11 cellular contexts compared by ENCODE assay signal in the genomic region with DNA sequence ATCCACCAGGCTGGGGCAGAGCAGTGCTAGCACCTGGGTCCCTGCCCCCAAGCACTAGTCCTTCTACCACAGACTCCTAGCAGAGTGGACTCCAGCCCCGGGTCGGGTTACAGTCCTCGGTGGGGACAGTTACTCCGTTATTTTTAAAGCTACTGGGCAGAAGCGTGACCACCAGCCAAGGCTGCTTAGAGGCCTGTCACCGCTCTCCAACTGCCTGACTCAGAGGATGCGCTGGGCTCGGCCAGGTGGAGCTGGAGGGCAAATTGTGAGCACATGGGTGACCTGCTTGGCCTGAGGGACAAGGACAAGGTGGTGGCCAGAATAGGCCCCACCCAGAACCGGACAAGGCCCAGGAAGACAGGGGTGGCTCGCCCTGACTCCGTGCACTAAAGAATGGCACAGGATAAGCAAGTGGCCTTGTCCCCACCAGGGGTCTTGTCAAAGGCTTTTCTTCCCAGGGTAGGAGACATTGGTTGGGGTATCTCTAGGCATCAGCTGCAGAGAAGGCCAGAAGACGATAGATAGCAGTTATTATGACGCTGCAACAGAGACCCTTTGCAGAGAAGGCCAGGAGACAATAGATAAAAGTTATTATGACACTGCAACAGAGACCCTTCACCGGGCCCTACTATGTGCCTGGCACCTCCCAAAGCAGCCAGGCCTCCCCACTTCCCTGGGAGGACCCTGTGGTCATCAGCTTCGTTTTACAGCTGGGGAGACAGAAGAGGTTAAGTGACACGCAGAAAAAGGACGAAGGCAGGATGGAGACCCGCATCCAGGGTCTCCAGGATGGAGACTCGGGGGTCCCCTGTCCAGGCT. TPM values are rescaled to one million over a fixed set of nuclear protein-coding genes. Genes with fewer than 3 reads are reported as not detected.
DNase-seq lines count a peak whose midpoint lies in the region; ATAC-seq, FAIRE-seq and TF ChIP-seq lines count a peak whose summit lies in the region.
"Had no signal": no experiment of that assay in that cellular context is flagged by ENCODE, and none has a peak within 500 bp of the region (broad histone marks: within the 10 kb centered on the region; RNA-seq: fewer than 3 reads in every experiment).

No MANE protein-coding gene starts in this region.

- H3T11ph ChIP-seq in H9 (ENCODE audit: low read length) = no peak overlapping the region

- POLR2A ChIA-PET in K562 (lab: Yijun Ruan, JAX) = interaction anchor here (0.6 to 1.1 kb wide), 4 partner anchors 11 to 270 kb away, joined by 3 read pairs; no protein-coding TSS in a partner anchor

- H3K56ac ChIP-seq in H9 (ENCODE audit: insufficient read length, low read depth, low read length) = no peak overlapping the region

- H2BK5ac ChIP-seq in H9 (ENCODE audit: insufficient read length, low read length) = no peak overlapping the region

- H3K4ac ChIP-seq in H9 (ENCODE audit: low read depth, low read length) = no peak overlapping the region

- H3K4me3 ChIP-seq in BLaER1 treated with 17β-estradiol and CSF1 and Interleukin-3, amounts not matched to agents 10 nM and 100 nM = peak overlapping the region in 6 of 10 experiments; percentile 71 to 84 (median 76); a peak in 9 of 20 replicates
- H3K4me3 ChIP-seq in K562 = peak overlapping the region; percentile 50; the same call in 1 of the 2 replicates
- no peak overlapping the region for H3K4me3 ChIP-seq in left lung

- no peak overlapping the region for H2BK12ac ChIP-seq in H9 (ENCODE audit: insufficient read length, low read depth, low read length)

- TF ChIP-seq CTCF in H9 (conservative IDR thresholded peaks at IDR 0.05) (no peak), K562 (IDR thresholded peaks at IDR 0.05 in 2 of 3, conservative IDR thresholded peaks at IDR 0.05 in 1 of 3; ENCODE audit: insufficient read depth in 2 of 3, low read depth in 1 of 3, low read length in 3 of 3) (no peak), nephron progenitor cell (IDR thresholded peaks at IDR 0.05) (no peak), left lung (IDR thresholded peaks at IDR 0.05) (no peak)

- H3K36me3 ChIP-seq in BLaER1 treated with 17β-estradiol and CSF1 and Interleukin-3, amounts not matched to agents 10 nM and 100 nM = peaks cover 3 to 12% (median 8%) of the 10 kb centered on the region in 11 experiments; a peak in 20 of 22 replicates
- H3K36me3 ChIP-seq in K562 (ENCODE audit: control insufficient read depth, insufficient read depth, low read length) = peaks cover 8% of the 10 kb centered on the region; the same call in 2 of the 3 replicates
- H3K36me3 ChIP-seq in left lung = peaks cover 0 to 3% of the 10 kb centered on the region in 2 donors

- no peaks in the 10 kb centered on the region for H3K9me3 Mint-ChIP-seq in H9
- no peaks in the 10 kb centered on the region for H3K9me3 Mint-ChIP-seq in nephron progenitor cell

- peak; percentile 35 for FAIRE-seq in K562 (lab: Jason Lieb, UNC)

- no peak for TF ChIP-seq POLR2A in K562 (conservative IDR thresholded peaks at IDR 0.05)

- H3K4me1 Mint-ChIP-seq in H9 = peaks cover 5 to 17% of the 10 kb centered on the region in 2 experiments
- peaks cover 28% of the 10 kb centered on the region for H3K4me1 Mint-ChIP-seq in nephron progenitor cell

- H3K4me2 ChIP-seq in BLaER1 treated with 17β-estradiol and CSF1 and Interleukin-3, amounts not matched to agents 10 nM and 100 nM = peak overlapping the region; percentile 90 to 100 (median 98); a peak in 21 of 22 replicates
- no peak overlapping the region for H3K4me2 ChIP-seq in H9 (ENCODE audit: insufficient read depth, insufficient read length, low read length)
- peak overlapping the region; percentile 78 for H3K4me2 ChIP-seq in K562 (ENCODE audit: insufficient read depth, low read length)

- H3K14ac ChIP-seq in H9 (ENCODE audit: insufficient read depth, low read length) = no peak overlapping the region

- intact Hi-C loops in K562 (cut with micrococcal nuclease) (loop anchor here (5.0 kb wide), 1 partner anchor 268 kb away; the partner anchor contains the start of genes MPHOSPH9 and MTRFR), left lung (cut with DNase I) (no loop called here)

- H2AFZ ChIP-seq in H9 (ENCODE audit: low read length) (no peak overlapping the region), K562 (ENCODE audit: low read depth, low read length) (peak overlapping the region; percentile 84)

- H3K9me3 ChIP-seq in BLaER1 treated with 17β-estradiol and CSF1 and Interleukin-3, amounts not matched to agents 10 nM and 100 nM (replicated peaks in 1 of 11) = no peaks in the 10 kb centered on the region
- H3K9me3 ChIP-seq in H9 (ENCODE audit: control insufficient read depth, low read depth, low read length) (no peaks in the 10 kb centered on the region), K562 (replicated peaks; ENCODE audit: control insufficient read depth, insufficient read depth, low read depth, low read length) (no peaks in the 10 kb centered on the region), left lung (no peaks in the 10 kb centered on the region)

- no CpG with 5 or more reads among the region's 19 CpGs for WGBS in H9 (ENCODE audit: extremely low coverage, insufficient read length, low lambda C conversion rate)
- WGBS in K562 (ENCODE audit: insufficient coverage, low coverage, missing lambda C conversion rate) = 23% methylated on average over 17 of the region's 19 CpGs

- H3K4me3 Mint-ChIP-seq in H9 (peak overlapping the region; percentile 27 to 69; a peak in 3 of 5 replicates), nephron progenitor cell (peak overlapping the region; percentile 75)

- H3K9ac ChIP-seq in BLaER1 treated with 17β-estradiol and CSF1 and Interleukin-3, amounts not matched to agents 10 nM and 100 nM = peak overlapping the region in 10 of 11 experiments; percentile 65 to 84 (median 77); a peak in 16 of 22 replicates
- H3K9ac ChIP-seq in H9 (ENCODE audit: extremely low read depth, insufficient read length, low read length) = no peak overlapping the region
- peak overlapping the region; percentile 45 to 91 for H3K9ac ChIP-seq in K562 (ENCODE audit: insufficient read depth in 1 of 2, low read depth in 2 of 2, low read length in 2 of 2)

- no peak overlapping the region for H2BK20ac ChIP-seq in H9 (ENCODE audit: low read depth, low read length, poor library complexity, severe bottlenecking)

- no peaks in the 10 kb centered on the region for H3K27me3 ChIP-seq in BLaER1 treated with 17β-estradiol and CSF1 and Interleukin-3, amounts not matched to agents 10 nM and 100 nM
- H3K27me3 ChIP-seq in H9 (ENCODE audit: insufficient read depth, low read length) = no peaks in the 10 kb centered on the region
- no peaks in the 10 kb centered on the region for H3K27me3 ChIP-seq in K562 (ENCODE audit: control insufficient read depth in 2 of 2, insufficient read depth in 2 of 2, low read length in 2 of 2)
- no peaks in the 10 kb centered on the region for H3K27me3 ChIP-seq in left lung

- peaks cover 6% of the 10 kb centered on the region for H3K23me2 ChIP-seq in H9 (ENCODE audit: insufficient read length, low read depth, low read length, poor library complexity, severe bottlenecking)

- no peak overlapping the region for H2AK5ac ChIP-seq in H9 (ENCODE audit: insufficient read length, low read length)

- H3K36me3 Mint-ChIP-seq in H9 (ENCODE audit: insufficient read depth in 1 of 3, low read depth in 3 of 3) (no peaks in the 10 kb centered on the region), nephron progenitor cell (ENCODE audit: low read depth) (no peaks in the 10 kb centered on the region)

- H3K27me3 Mint-ChIP-seq in H9 (ENCODE audit: low read depth) (peaks cover 23% of the 10 kb centered on the region), nephron progenitor cell (ENCODE audit: low read depth, poor library complexity) (peaks cover 18% of the 10 kb centered on the region)

- no peak overlapping the region for H4K91ac ChIP-seq in H9 (ENCODE audit: insufficient read length, low read depth, low read length)

- peaks cover 10% of the 10 kb centered on the region for H3K9me1 ChIP-seq in K562 (ENCODE audit: control insufficient read depth, insufficient read depth, low read length)

- H3K79me1 ChIP-seq in H9 (ENCODE audit: insufficient read depth, low read depth, low read length, poor library complexity, severe bottlenecking) = no peaks in the 10 kb centered on the region

- no TSS peak for BruUV-seq in K562 (replicated peaks; lab: Mats Ljungman, UMichigan)

- in situ Hi-C loops in K562 (cut with MboI) = no loop called here

- no peak overlapping the region for H4K8ac ChIP-seq in H9 (replicated peaks; ENCODE audit: insufficient read length, low read depth, low read length)

- no peaks in the 10 kb centered on the region for H3K79me2 ChIP-seq in H9 (ENCODE audit: insufficient read depth, low read length)
- H3K79me2 ChIP-seq in K562 (ENCODE audit: control insufficient read depth, insufficient read depth, low read length) = peaks cover 11% of the 10 kb centered on the region

- H4K20me1 ChIP-seq in BLaER1 treated with 17β-estradiol and CSF1 and Interleukin-3, amounts not matched to agents 10 nM and 100 nM = peaks cover 0 to 31% (median 6%) of the 10 kb centered on the region in 11 experiments; a peak in 5 of 22 replicates
- H4K20me1 ChIP-seq in H9 (ENCODE audit: control insufficient read depth, insufficient read depth, insufficient read length) (no peaks in the 10 kb centered on the region), K562 (replicated peaks; ENCODE audit: control insufficient read depth, insufficient read depth, low read length) (peaks cover 3% of the 10 kb centered on the region; the same call in 1 of the 2 replicates)

- no peak; the same call in 1 of the 2 replicates for TF ChIP-seq EP300 in K562 (IDR thresholded peaks at IDR 0.05; ENCODE audit: low read length)

- no peak overlapping the region for H4K5ac ChIP-seq in H9 (ENCODE audit: insufficient read length, low read depth, low read length)

- no peak for TF ChIP-seq RAD21 in K562 (CRISPR knock-in tag; conservative IDR thresholded peaks at IDR 0.05 in 1 of 2, IDR thresholded peaks at IDR 0.05 in 1 of 2)

- H2BK120ac ChIP-seq in H9 (ENCODE audit: low read depth, low read length, poor library complexity, severe bottlenecking) = no peak overlapping the region

- H2BK15ac ChIP-seq in H9 (ENCODE audit: low read depth, low read length) = no peak overlapping the region

- peaks cover 29 to 49% (median 43%) of the 10 kb centered on the region in 10 experiments for H3K4me1 ChIP-seq in BLaER1 treated with 17β-estradiol and CSF1 and Interleukin-3, amounts not matched to agents 10 nM and 100 nM
- H3K4me1 ChIP-seq in H9 (ENCODE audit: insufficient read depth, low read length) = no peaks in the 10 kb centered on the region
- H3K4me1 ChIP-seq in K562 (replicated peaks in 1 of 2; ENCODE audit: control insufficient read depth in 2 of 2, insufficient read depth in 2 of 2, low read length in 2 of 2) = peaks cover 33 to 56% of the 10 kb centered on the region in 2 experiments
- peaks cover 23 to 29% of the 10 kb centered on the region in 2 donors for H3K4me1 ChIP-seq in left lung

- CTCF ChIA-PET in K562 (lab: Yijun Ruan, JAX; ENCODE audit: low intra/inter-chr PET ratio) = no interaction called here

- H3K23ac ChIP-seq in H9 (ENCODE audit: insufficient read length, low read depth, low read length) = no peak overlapping the region

- ATAC-seq in K562 (peak; percentile 57), GM21367 (IDR thresholded peaks at IDR 0.05; ENCODE audit: unreplicated experiment) (no peak), left lung (no peak)

- no peak for DNase-seq in H9
- peak in 2 of 4 experiments; percentile 60 to 68 for DNase-seq in K562 (ENCODE audit: extremely low read depth in 1 of 4, low spot score in 3 of 4)
- DNase-seq in nephron progenitor cell = peak; percentile 47
- no peak for DNase-seq in GF-D8 (lab: John Stamatoyannopoulos, UW)
- no peak for DNase-seq in left lung
- DNase-seq in A172 (ENCODE audit: low spot score) = no peak
- DNase-seq: activated CD4-positive, CD25-positive, alpha-beta regulatory T cell; NCI-H1417 treated with DMSO at 0.1 percent for 48 hours; stimulated activated naive CD4-positive, alpha-beta T cell treated with Interleukin-2 at 50 U/mL for 16 hours had no signal

- H3K18ac ChIP-seq in H9 (ENCODE audit: insufficient read length, low read depth, low read length) = no peak overlapping the region

- no peak overlapping the region for H3K27ac ChIP-seq in BLaER1 treated with 17β-estradiol and CSF1 and Interleukin-3, amounts not matched to agents 10 nM and 100 nM
- H3K27ac ChIP-seq in H9 (ENCODE audit: insufficient read length, low read depth, low read length) = no peak overlapping the region
- peak overlapping the region; percentile 58 for H3K27ac ChIP-seq in K562 (ENCODE audit: extremely low read depth, low read depth, low read length)
- H3K27ac ChIP-seq in left lung = no peak overlapping the region

- H3K27ac Mint-ChIP-seq in H9 = no peak overlapping the region
- peak overlapping the region; percentile 84 for H3K27ac Mint-ChIP-seq in nephron progenitor cell

RNA-seq across cellular contexts. Expression of gene ABCB9, which starts 1.6 kb away (rescaled TPM):
- 3.3 and 4.6 TPM in 2 replicates for total RNA-seq in H9 (2021)
- 28.0 and 68.9 TPM in 2 replicates for total RNA-seq in K562 (2011; cell fraction: chromatin; rRNA removed; ENCODE audit: low replicate concordance)
- total RNA-seq in K562 (2011; cell fraction: nucleolus; rRNA removed) = 41.1 and 52.0 TPM in 2 replicates
- 34.1 and 35.2 TPM in 2 replicates for total RNA-seq in K562 (2011; cell fraction: nucleoplasm; rRNA removed)
- 9.6 and 10.5 TPM in 2 replicates for total RNA-seq in K562 (2014; rRNA removed)
- total RNA-seq in K562 (2014; rRNA removed; fragmentation: Illumina TruSeq; extraction: Trizol) = 3.9 and 4.3 TPM in 2 replicates
- 6.2 and 6.5 TPM in 2 replicates for total RNA-seq in K562 (2015; rRNA removed; fragmentation: Illumina TruSeq; extraction: Trizol)
- 12.0 and 12.6 TPM in 2 replicates for total RNA-seq in K562 (2021)
- 6.3 and 6.5 TPM in 2 replicates for polyA plus RNA-seq in K562 (2011; rRNA removed)
- polyA plus RNA-seq in K562 (2011; cell fraction: cytosol; rRNA removed) = 5.8 and 12.1 TPM in 2 replicates
- 10.8 and 22.9 TPM in 2 replicates for polyA plus RNA-seq in K562 (2011; cell fraction: nucleus; rRNA removed)
- 5.0 and 6.9 TPM in 2 replicates for polyA plus RNA-seq in K562 (2012)
- polyA plus RNA-seq in K562 (2014; fragmentation: Illumina TruSeq; extraction: Trizol) = 4.2 and 5.7 TPM in 2 replicates
- under 1 TPM; 0.20 to 0.31 TPM for polyA plus RNA-seq in K562 (2014; fragmentation: Nextera tagmentation; extraction: Ambion mirVana)
- polyA plus RNA-seq in K562 (2014; rRNA removed) = 7.6 and 7.9 TPM in 2 replicates
- polyA minus RNA-seq in K562 (2011; rRNA and poly(A)+ RNA removed) = 8.5 and 9.6 TPM in 2 replicates
- 6.6 and 9.7 TPM in 2 replicates for polyA minus RNA-seq in K562 (2011; cell fraction: cytosol; rRNA and poly(A)+ RNA removed)
- polyA minus RNA-seq in K562 (2011; cell fraction: nucleus; rRNA and poly(A)+ RNA removed) = 13.3 and 14.7 TPM in 2 replicates
- 1 to 10 TPM; 4.5 to 7.7 TPM for total RNA-seq in left lung
- total RNA-seq in A172 (2014; rRNA removed; shearing (Covaris generic)) = 15.0 and 15.8 TPM in 2 replicates

RNA-seq across cellular contexts. Expression of gene OGFOD2, which starts 10.4 kb away (rescaled TPM):
- total RNA-seq in H9 (2021) (14.1 and 14.7 TPM in 2 replicates), K562 (2014; rRNA removed) (39.0 and 40.3 TPM in 2 replicates), K562 (2014; rRNA removed; fragmentation: Illumina TruSeq; extraction: Trizol) (5.9 and 6.4 TPM in 2 replicates), K562 (2015; rRNA removed; fragmentation: Illumina TruSeq; extraction: Trizol) (18.5 and 21.4 TPM in 2 replicates), K562 (2021) (51.7 and 63.0 TPM in 2 replicates), left lung (10 to 100 TPM; 20.3 to 20.6 TPM)
- total RNA-seq in K562 (2011; cell fraction: chromatin; rRNA removed; ENCODE audit: low replicate concordance) = 71.5 and 173 TPM in 2 replicates
- total RNA-seq in K562 (2011; cell fraction: nucleolus; rRNA removed) = 98.1 and 99.0 TPM in 2 replicates
- total RNA-seq in K562 (2011; cell fraction: nucleoplasm; rRNA removed) = 61.3 and 107 TPM in 2 replicates
- polyA plus RNA-seq in K562 (2011; rRNA removed) (27.6 and 38.3 TPM in 2 replicates), K562 (2014; fragmentation: Illumina TruSeq; extraction: Trizol) (13.5 and 29.6 TPM in 2 replicates), K562 (2014; fragmentation: Nextera tagmentation; extraction: Ambion mirVana) (1 to 10 TPM; 1.4 to 3.8 TPM), K562 (2014; rRNA removed) (86.0 and 111 TPM in 2 replicates)
- polyA plus RNA-seq in K562 (2011; cell fraction: cytosol; rRNA removed) = 40.5 and 99.8 TPM in 2 replicates
- 261 and 270 TPM in 2 replicates for polyA plus RNA-seq in K562 (2011; cell fraction: nucleus; rRNA removed)
- polyA plus RNA-seq in K562 (2012) = 24.6 and 74.9 TPM in 2 replicates
- polyA minus RNA-seq in K562 (2011; rRNA and poly(A)+ RNA removed) = 15.9 and 19.8 TPM in 2 replicates
- polyA minus RNA-seq in K562 (2011; cell fraction: cytosol; rRNA and poly(A)+ RNA removed) = 16.9 and 19.2 TPM in 2 replicates
- polyA minus RNA-seq in K562 (2011; cell fraction: nucleus; rRNA and poly(A)+ RNA removed) = 54.3 and 67.5 TPM in 2 replicates
- total RNA-seq in A172 (2014; rRNA removed; shearing (Covaris generic)) = 12.0 and 20.9 TPM in 2 replicates

RNA-seq across cellular contexts. Expression of gene ARL6IP4, which starts 15.8 kb away (rescaled TPM):
- 124 and 132 TPM in 2 replicates for total RNA-seq in H9 (2021)
- total RNA-seq in K562 (2011; cell fraction: chromatin; rRNA removed; ENCODE audit: low replicate concordance) = 69.3 and 160 TPM in 2 replicates
- total RNA-seq in K562 (2011; cell fraction: nucleolus; rRNA removed) = 133 and 147 TPM in 2 replicates
- total RNA-seq in K562 (2011; cell fraction: nucleoplasm; rRNA removed) = 86.5 and 106 TPM in 2 replicates
- 224 and 280 TPM in 2 replicates for total RNA-seq in K562 (2014; rRNA removed)
- 78.1 and 91.2 TPM in 2 replicates for total RNA-seq in K562 (2014; rRNA removed; fragmentation: Illumina TruSeq; extraction: Trizol)
- 171 and 180 TPM in 2 replicates for total RNA-seq in K562 (2015; rRNA removed; fragmentation: Illumina TruSeq; extraction: Trizol)
- total RNA-seq in K562 (2021) = 164 and 167 TPM in 2 replicates
- 128 and 132 TPM in 2 replicates for polyA plus RNA-seq in K562 (2011; rRNA removed)
- 110 and 136 TPM in 2 replicates for polyA plus RNA-seq in K562 (2011; cell fraction: cytosol; rRNA removed)
- polyA plus RNA-seq in K562 (2011; cell fraction: nucleus; rRNA removed) = 328 and 373 TPM in 2 replicates
- polyA plus RNA-seq in K562 (2012) = 163 and 245 TPM in 2 replicates
- 151 and 170 TPM in 2 replicates for polyA plus RNA-seq in K562 (2014; fragmentation: Illumina TruSeq; extraction: Trizol)
- polyA plus RNA-seq in K562 (2014; fragmentation: Nextera tagmentation; extraction: Ambion mirVana) = 1 to 10 TPM; 2.4 to 4.8 TPM
- 242 and 255 TPM in 2 replicates for polyA plus RNA-seq in K562 (2014; rRNA removed)
- 33.8 and 41.5 TPM in 2 replicates for polyA minus RNA-seq in K562 (2011; rRNA and poly(A)+ RNA removed)
- 34.7 and 36.8 TPM in 2 replicates for polyA minus RNA-seq in K562 (2011; cell fraction: cytosol; rRNA and poly(A)+ RNA removed)
- 21.8 and 31.0 TPM in 2 replicates for polyA minus RNA-seq in K562 (2011; cell fraction: nucleus; rRNA and poly(A)+ RNA removed)
- total RNA-seq in left lung = 100 to 1,000 TPM; 122 to 133 TPM
- 228 and 284 TPM in 2 replicates for total RNA-seq in A172 (2014; rRNA removed; shearing (Covaris generic))

Comparison
In these comparisons a context has a peak if more than half of its experiments do, and no peak if none do; other contexts are left out.
1. H3K4me3 ChIP-seq: peak in BLaER1 treated with 17β-estradiol and CSF1 and Interleukin-3, amounts not matched to agents 10 nM and 100 nM (6 of 10) and K562 (single experiment); none in left lung (0 of 2).